In genomic region chr6:137490506-137490905, GRCh38 we compare ENCODE assay signal across 23 cellular contexts. TPM values are rescaled to one million over a fixed set of nuclear protein-coding genes. Genes with fewer than 3 reads are reported as not detected.
DNase-seq lines count a peak whose midpoint lies in the region; ATAC-seq and TF ChIP-seq lines count a peak whose summit lies in the region.
"Had no signal": no experiment of that assay in that cellular context is flagged by ENCODE, and none has a peak within 500 bp of the region (broad histone marks: within the 10 kb centered on the region; RNA-seq: fewer than 3 reads in every experiment).

No MANE protein-coding gene starts in this region.

- WGBS in SK-N-SH (ENCODE audit: low lambda C conversion rate) = 4% methylated on average over 2 of the region's 2 CpGs

- no peaks in the 10 kb centered on the region for H3K36me3 Mint-ChIP-seq in CD4-positive, alpha-beta T cell (ENCODE audit: low read depth)
- H3K36me3 Mint-ChIP-seq in glutamatergic neuron (ENCODE audit: unreplicated experiment) = peaks cover 4% of the 10 kb centered on the region
- H3K36me3 Mint-ChIP-seq in natural killer cell = no peaks in the 10 kb centered on the region

- no peak overlapping the region for H3K4me2 ChIP-seq in SK-N-SH
- H3K4me2 ChIP-seq: PC-9 had no signal

- intact Hi-C loops in CD4-positive, alpha-beta T cell (cut with DNase I, micrococcal nuclease) = loop anchor here in 1 of 2 experiments (10.0 kb wide), 1 partner anchor 94 kb away; no protein-coding TSS in a partner anchor
- intact Hi-C loops in natural killer cell (cut with micrococcal nuclease) = no loop called here

- peak overlapping the region; percentile 38 for H3K4me3 Mint-ChIP-seq in CD4-positive, alpha-beta T cell
- H3K4me3 Mint-ChIP-seq in glutamatergic neuron (ENCODE audit: unreplicated experiment) = peak overlapping the region; percentile 91
- peak overlapping the region; percentile 37 for H3K4me3 Mint-ChIP-seq in natural killer cell

- no peak for ATAC-seq in CD4-positive, alpha-beta T cell (ENCODE audit: poor library complexity)
- ATAC-seq in natural killer cell = no peak
- ATAC-seq: HCT116 had no signal

- H3F3A ChIP-seq in SK-N-SH (replicated peaks; ENCODE audit: insufficient read depth) = no peaks in the 10 kb centered on the region

- H3K27ac Mint-ChIP-seq in CD4-positive, alpha-beta T cell = no peak overlapping the region
- peak overlapping the region; percentile 99 for H3K27ac Mint-ChIP-seq in glutamatergic neuron (ENCODE audit: unreplicated experiment)
- H3K27ac Mint-ChIP-seq in natural killer cell = no peak overlapping the region

- no peaks in the 10 kb centered on the region for H3K9me2 ChIP-seq in SK-N-SH

- H3K9ac ChIP-seq in HUES48 (ENCODE audit: low read depth, low read length) (no peak overlapping the region), SK-N-SH (no peak overlapping the region)

- H3K27me3 Mint-ChIP-seq in CD4-positive, alpha-beta T cell = peaks cover 96% of the 10 kb centered on the region
- H3K27me3 Mint-ChIP-seq in glutamatergic neuron (ENCODE audit: unreplicated experiment) = peaks cover 46% of the 10 kb centered on the region
- H3K27me3 Mint-ChIP-seq in natural killer cell (ENCODE audit: low read depth in 2 of 2) = peaks cover 82 to 83% of the 10 kb centered on the region in 2 donors

- H3K9me3 Mint-ChIP-seq in CD4-positive, alpha-beta T cell = no peaks in the 10 kb centered on the region
- H3K9me3 Mint-ChIP-seq in glutamatergic neuron (ENCODE audit: unreplicated experiment) (peaks cover 44% of the 10 kb centered on the region), natural killer cell (no peaks in the 10 kb centered on the region)

- H3K79me2 ChIP-seq in SK-N-SH (ENCODE audit: insufficient read depth) = no peaks in the 10 kb centered on the region

- no peak for TF ChIP-seq CTCF in CD4-positive, alpha-beta T cell (IDR thresholded peaks at IDR 0.05)
- TF ChIP-seq CTCF in glutamatergic neuron (IDR thresholded peaks at IDR 0.05; ENCODE audit: partially characterized antibody, unreplicated experiment) (no peak), natural killer cell (IDR thresholded peaks at IDR 0.05) (no peak), SK-N-SH (IDR thresholded peaks at IDR 0.05) (no peak)

- CTCF ChIA-PET in CD4-positive, alpha-beta T cell (lab: Charles Lee) = no interaction called here
- CTCF ChIA-PET in SK-N-SH (lab: Yijun Ruan, JAX) = no interaction called here

- no peak for DNase-seq in CD4-positive, alpha-beta T cell
- DNase-seq in glutamatergic neuron = no peak
- no peak for DNase-seq in natural killer cell
- no peak for DNase-seq in stimulated activated CD8-positive, alpha-beta memory T cell treated with anti-CD3 and anti-CD28 coated beads, Interleukin-4, amount 100 ng/mL, for 48 hours
- DNase-seq in kidney tubule cell (ENCODE audit: low spot score) = no peak
- no peak for DNase-seq in DMS 273 treated with DMSO at 0.1 percent for 48 hours (lab: John Stamatoyannopoulos, UW)
- no peak for DNase-seq in SK-N-SH
- DNase-seq: C1 segment of cervical spinal cord, DND-41, Kasumi-1, MG63, NCI-H1048, NCI-H1436, NCI-H1930, NCI-H345, NCI-H526, PC-9, SJCRH30 had no signal

- H3K4me1 ChIP-seq in HUES48 (ENCODE audit: control insufficient read depth, insufficient read depth, low read length) (peaks cover 71% of the 10 kb centered on the region), SK-N-SH (ENCODE audit: control insufficient read depth in 1 of 2, insufficient read depth in 2 of 2, low read depth in 1 of 2, low read length in 1 of 2) (no peaks in the 10 kb centered on the region; a peak in 1 of 4 replicates)
- H3K4me1 ChIP-seq: SJCRH30 had no signal

- H2AFZ ChIP-seq in SK-N-SH (ENCODE audit: low read depth) = no peak overlapping the region
- H2AFZ ChIP-seq: PC-9 had no signal

- H3K9me3 ChIP-seq in CD4-positive, alpha-beta T cell (ENCODE audit: control insufficient read depth, low read length) = peaks cover 6% of the 10 kb centered on the region
- H3K9me3 ChIP-seq in HUES48 (ENCODE audit: control insufficient read depth, insufficient read depth, low read length) (no peaks in the 10 kb centered on the region), SK-N-SH (no peaks in the 10 kb centered on the region)
- H3K9me3 ChIP-seq: MG63, SJCRH30 had no signal

- H3K36me3 ChIP-seq in HUES48 (ENCODE audit: control insufficient read depth, insufficient read depth, low read length) (no peaks in the 10 kb centered on the region), SK-N-SH (replicated peaks in 1 of 2; ENCODE audit: control insufficient read depth in 1 of 2, insufficient read depth in 2 of 2, low read length in 1 of 2) (no peaks in the 10 kb centered on the region)
- H3K36me3 ChIP-seq: MG63, SJCRH30 had no signal

- TF ChIP-seq EP300 in SK-N-SH (IDR thresholded peaks at IDR 0.05; ENCODE audit: borderline replicate concordance in 1 of 2, low read depth in 1 of 2, low read length in 1 of 2) = no peak

- H3K27ac ChIP-seq in CD4-positive, alpha-beta T cell (ENCODE audit: low read depth, low read length) = no peak overlapping the region
- H3K27ac ChIP-seq in HUES48 (ENCODE audit: low read depth, low read length) = no peak overlapping the region
- no peak overlapping the region for H3K27ac ChIP-seq in SK-N-SH (ENCODE audit: low read depth in 2 of 2, low read length in 1 of 2)
- H3K27ac ChIP-seq: HL-60, PC-9, SJCRH30 had no signal

- TF ChIP-seq RAD21 in SK-N-SH (IDR thresholded peaks at IDR 0.05; ENCODE audit: low read length) = no peak

- peaks cover 99% of the 10 kb centered on the region for H3K27me3 ChIP-seq in CD4-positive, alpha-beta T cell (ENCODE audit: control insufficient read depth, insufficient read depth, low read length)
- H3K27me3 ChIP-seq in HUES48 (ENCODE audit: control insufficient read depth, insufficient read depth, low read length) = peaks cover 99% of the 10 kb centered on the region
- peaks cover 63% of the 10 kb centered on the region for H3K27me3 ChIP-seq in SK-N-SH (ENCODE audit: insufficient read depth)
- H3K27me3 ChIP-seq: SJCRH30 had no signal

- H4K20me1 ChIP-seq in SK-N-SH (ENCODE audit: insufficient read depth) = no peaks in the 10 kb centered on the region

- H3K4me3 ChIP-seq in HUES48 (ENCODE audit: low read depth, low read length) (peak overlapping the region; percentile 70), SK-N-SH (ENCODE audit: low read depth in 2 of 2, low read length in 1 of 2) (no peak overlapping the region)
- H3K4me3 ChIP-seq: MG63, PC-9, SJCRH30 had no signal

- POLR2A ChIA-PET in CD4-positive, alpha-beta T cell (lab: Charles Lee) = no interaction called here
- POLR2A ChIA-PET in SK-N-SH (lab: Yijun Ruan, JAX) = no interaction called here

- H3K4me1 Mint-ChIP-seq in CD4-positive, alpha-beta T cell (ENCODE audit: low read depth) = peaks cover 64% of the 10 kb centered on the region
- H3K4me1 Mint-ChIP-seq in glutamatergic neuron (ENCODE audit: low read depth, unreplicated experiment) (peaks cover 36% of the 10 kb centered on the region), natural killer cell (peaks cover 29 to 51% of the 10 kb centered on the region in 2 donors)

TF ChIP-seq in SK-N-SH, 30 proteins besides CTCF, POLR2A, EP300 and RAD21:
- TF ChIP-seq FOXM1 (IDR thresholded peaks at IDR 0.05; ENCODE audit: low read depth) (no peak), FOXJ3 (CRISPR knock-in tag; IDR thresholded peaks at IDR 0.05) (no peak), SMC3 (IDR thresholded peaks at IDR 0.05; ENCODE audit: low read depth, low read length) (no peak), PBX3 (IDR thresholded peaks at IDR 0.05) (no peak), MEF2A (IDR thresholded peaks at IDR 0.05; ENCODE audit: borderline replicate concordance, low read depth) (no peak), JUND (IDR thresholded peaks at IDR 0.05) (no peak), NFIC (IDR thresholded peaks at IDR 0.05; ENCODE audit: borderline replicate concordance) (no peak)

RNA-seq across cellular contexts. Expression of gene OLIG3, which starts 3.7 kb away (rescaled TPM):
- not detected for total RNA-seq in CD4-positive, alpha-beta T cell
- total RNA-seq in glutamatergic neuron (ENCODE audit: unreplicated experiment) (75.1 TPM), natural killer cell (not detected)
- not detected in 2 replicates for polyA plus RNA-seq in SK-N-SH (2012; rRNA removed)
- polyA plus RNA-seq in SK-N-SH (2012; cell fraction: cytosol; rRNA removed) = not detected in 2 replicates
- not detected in 2 replicates for polyA plus RNA-seq in SK-N-SH (2012; cell fraction: nucleus; rRNA removed)
- total RNA-seq: HT1080, PC-9, SJCRH30 had no signal
- polyA plus RNA-seq: IgD-negative memory B cell had no signal

Comparison
In these comparisons a context has a peak if more than half of its experiments do, and no peak if none do; other contexts are left out.
1. H3K4me3 Mint-ChIP-seq: peak in every context shown above with its lines; median percentile 91 in glutamatergic neuron; 38 in CD4-positive, alpha-beta T cell; 37 in natural killer cell.
2. RNA of gene OLIG3, which starts 3.7 kb away (total RNA-seq): 75.1 TPM in glutamatergic neuron (single experiment); not detected in CD4-positive, alpha-beta T cell and not detected in natural killer cell; every median in the first group is over 10 times any median in the second.